ENCODE assay signal across 9 cellular contexts in the genomic region with DNA sequence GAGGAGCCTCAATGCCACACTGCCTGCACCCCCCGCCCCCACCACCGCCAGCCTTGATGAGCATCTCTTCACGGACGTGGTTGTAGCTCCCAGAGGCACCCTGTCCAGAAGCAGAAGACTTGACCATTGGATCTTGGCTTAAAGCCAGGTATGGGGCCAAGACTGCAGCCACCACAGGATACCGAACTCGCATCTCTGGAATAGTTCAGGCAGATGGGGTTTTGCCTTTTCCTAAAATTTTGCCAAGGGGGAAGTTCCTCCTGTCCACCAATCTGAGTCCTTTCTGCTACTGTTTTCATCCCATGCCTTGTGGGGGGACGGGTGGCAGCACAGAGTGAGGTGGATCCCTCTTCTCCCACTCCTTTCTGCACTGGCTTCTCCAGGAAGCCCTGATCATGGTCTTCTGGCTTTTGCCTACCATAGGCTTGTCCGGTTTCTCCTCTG. TPM values are rescaled to one million over a fixed set of nuclear protein-coding genes. Genes with fewer than 3 reads are reported as not detected.
DNase-seq lines count a peak whose midpoint lies in the region; ATAC-seq, FAIRE-seq and TF ChIP-seq lines count a peak whose summit lies in the region.
"Had no signal": no experiment of that assay in that cellular context is flagged by ENCODE, and none has a peak within 500 bp of the region (broad histone marks: within the 10 kb centered on the region; RNA-seq: fewer than 3 reads in every experiment).

No MANE protein-coding gene starts in this region.

- H3K9me3 Mint-ChIP-seq in glutamatergic neuron (ENCODE audit: unreplicated experiment), result peaks cover 3% of the 10 kb centered on the region
- no peaks in the 10 kb centered on the region for H3K9me3 Mint-ChIP-seq in stimulated activated effector memory CD8-positive, alpha-beta T cell treated with anti-CD3 and anti-CD28 coated beads, Interleukin-12 subunit alpha, Interleukin-12 subunit beta, amount 100 ng/mL, for 72 hours

- H3K36me3 ChIP-seq in HAP-1 (replicated peaks) (no peaks in the 10 kb centered on the region), kidney (ENCODE audit: control insufficient read depth in 1 of 2, insufficient read depth in 2 of 2, low read length in 2 of 2) (no peaks in the 10 kb centered on the region)

- H3K4me1 ChIP-seq in HAP-1 (peaks cover 23% of the 10 kb centered on the region), kidney (ENCODE audit: control insufficient read depth in 1 of 2, insufficient read depth in 1 of 2, low read depth in 1 of 2, low read length in 2 of 2) (peaks cover 5 to 21% of the 10 kb centered on the region in 2 donors)

- no peaks in the 10 kb centered on the region for H3K36me3 Mint-ChIP-seq in glutamatergic neuron (ENCODE audit: unreplicated experiment)
- peaks cover 36% of the 10 kb centered on the region for H3K36me3 Mint-ChIP-seq in stimulated activated effector memory CD8-positive, alpha-beta T cell treated with anti-CD3 and anti-CD28 coated beads, Interleukin-12 subunit alpha, Interleukin-12 subunit beta, amount 100 ng/mL, for 72 hours

- in situ Hi-C loops in HAP-1 (cut with MboI; ENCODE audit: low sequenced_read_pairs), result loop anchor here (25.0 kb wide), 1 partner anchor 316 kb away; the partner anchor contains the start of genes EFCAB5 and SSH2

- TF ChIP-seq CTCF in VCaP (conservative IDR thresholded peaks at IDR 0.05) (no peak), glutamatergic neuron (IDR thresholded peaks at IDR 0.05; ENCODE audit: partially characterized antibody, unreplicated experiment) (no peak), kidney (IDR thresholded peaks at IDR 0.05; ENCODE audit: borderline replicate concordance, extremely low read depth, insufficient read depth) (no peak)

- no peak for FAIRE-seq in kidney (lab: Jason Lieb, UNC)

- no peak overlapping the region for H3K27ac Mint-ChIP-seq in glutamatergic neuron (ENCODE audit: unreplicated experiment)
- no peak overlapping the region for H3K27ac Mint-ChIP-seq in stimulated activated effector memory CD8-positive, alpha-beta T cell treated with anti-CD3 and anti-CD28 coated beads, Interleukin-12 subunit alpha, Interleukin-12 subunit beta, amount 100 ng/mL, for 72 hours

- H3K27me3 Mint-ChIP-seq in glutamatergic neuron (ENCODE audit: unreplicated experiment), result peaks cover 19% of the 10 kb centered on the region

- intact Hi-C loops in kidney (cut with DNase I), result no loop called here

- H3K27me3 ChIP-seq in HAP-1 (ENCODE audit: low read depth), result no peaks in the 10 kb centered on the region

- H3K9ac ChIP-seq in kidney (ENCODE audit: low read length in 2 of 2), result no peak overlapping the region

- no peak for DNase-seq in HAP-1 (ENCODE audit: low spot score in 2 of 2)
- DNase-seq in glutamatergic neuron, result no peak
- no peak for DNase-seq in stimulated activated effector memory CD8-positive, alpha-beta T cell treated with anti-CD3 and anti-CD28 coated beads, Interleukin-12 subunit alpha, Interleukin-12 subunit beta, amount 100 ng/mL, for 72 hours (ENCODE audit: low spot score in 2 of 2)
- no peak for DNase-seq in kidney
- no peak for DNase-seq in stimulated activated CD4-positive, alpha-beta T cell treated with anti-CD3 and anti-CD28 coated beads, Interleukin-4, amount 100 ng/mL, for 4 hours
- DNase-seq: effector CD8-positive, alpha-beta T cell; NCI-H446 treated with DMSO at 0.1 percent for 48 hours had no signal

- no peaks in the 10 kb centered on the region for H3K4me1 Mint-ChIP-seq in glutamatergic neuron (ENCODE audit: low read depth, unreplicated experiment)
- peaks cover 50% of the 10 kb centered on the region for H3K4me1 Mint-ChIP-seq in stimulated activated effector memory CD8-positive, alpha-beta T cell treated with anti-CD3 and anti-CD28 coated beads, Interleukin-12 subunit alpha, Interleukin-12 subunit beta, amount 100 ng/mL, for 72 hours

- no peaks in the 10 kb centered on the region for H3K9me3 ChIP-seq in HAP-1
- no peaks in the 10 kb centered on the region for H3K9me3 ChIP-seq in kidney (ENCODE audit: control insufficient read depth in 1 of 2, low read length in 2 of 2)

- peak overlapping the region; percentile 84 for H3K4me3 ChIP-seq in HAP-1
- no peak overlapping the region for H3K4me3 ChIP-seq in kidney (ENCODE audit: low read length in 2 of 2)

- ATAC-seq in stimulated activated effector memory CD8-positive, alpha-beta T cell treated with anti-CD3 and anti-CD28 coated beads, Interleukin-12 subunit alpha, Interleukin-12 subunit beta, amount 100 ng/mL, for 72 hours, result no peak
- no peak for ATAC-seq in GM18520 (IDR thresholded peaks at IDR 0.05; ENCODE audit: unreplicated experiment)

- peak overlapping the region; percentile 47; the same call in 1 of the 2 replicates for H3K27ac ChIP-seq in VCaP
- no peak overlapping the region for H3K27ac ChIP-seq in kidney (ENCODE audit: low read depth in 2 of 2, low read length in 2 of 2)

- peak overlapping the region; percentile 46 for H3K4me3 Mint-ChIP-seq in glutamatergic neuron (ENCODE audit: unreplicated experiment)
- peak overlapping the region; percentile 72 for H3K4me3 Mint-ChIP-seq in stimulated activated effector memory CD8-positive, alpha-beta T cell treated with anti-CD3 and anti-CD28 coated beads, Interleukin-12 subunit alpha, Interleukin-12 subunit beta, amount 100 ng/mL, for 72 hours

RNA-seq across cellular contexts. Expression of gene CORO6, which starts 0.9 kb away (rescaled TPM):
- total RNA-seq in glutamatergic neuron (ENCODE audit: unreplicated experiment) (1.4 TPM), kidney (5.9 TPM)
- 2.1 TPM for polyA plus RNA-seq in kidney (ENCODE audit: insufficient read depth, low read depth, low replicate concordance)

RNA-seq across cellular contexts. Expression of gene ANKRD13B, which starts 28.8 kb away (rescaled TPM):
- total RNA-seq in glutamatergic neuron (ENCODE audit: unreplicated experiment), result 123 TPM
- 3.3 TPM for total RNA-seq in kidney
- polyA plus RNA-seq in kidney (ENCODE audit: insufficient read depth, low read depth, low replicate concordance), result 2.8 TPM

RNA-seq across cellular contexts. Expression of gene GIT1, which starts 32.3 kb away (rescaled TPM):
- total RNA-seq in glutamatergic neuron (ENCODE audit: unreplicated experiment), result 46.7 TPM
- total RNA-seq in kidney, result 41.9 TPM
- 21.4 TPM for polyA plus RNA-seq in kidney (ENCODE audit: insufficient read depth, low read depth, low replicate concordance)

RNA-seq across cellular contexts. Expression of gene TP53I13, which starts 53.3 kb away (rescaled TPM):
- total RNA-seq in glutamatergic neuron (ENCODE audit: unreplicated experiment), result 14.3 TPM
- total RNA-seq in kidney, result 51.6 TPM
- polyA plus RNA-seq in kidney (ENCODE audit: insufficient read depth, low read depth, low replicate concordance), result 75.5 TPM

RNA-seq across cellular contexts. Expression of gene ABHD15, which starts 54.9 kb away (rescaled TPM):
- total RNA-seq in glutamatergic neuron (ENCODE audit: unreplicated experiment) (2.5 TPM), kidney (9.8 TPM)
- 8.9 TPM for polyA plus RNA-seq in kidney (ENCODE audit: insufficient read depth, low read depth, low replicate concordance)

Comparison
In these comparisons a context has a peak if more than half of its experiments do, and no peak if none do; other contexts are left out.
1. RNA of gene ANKRD13B, which starts 28.8 kb away (total RNA-seq): 123 TPM in glutamatergic neuron (single experiment); 3.3 TPM in kidney (single experiment); every median in the first group is over 10 times any median in the second.